21 cellular contexts compared by ENCODE assay signal in the genomic region with DNA sequence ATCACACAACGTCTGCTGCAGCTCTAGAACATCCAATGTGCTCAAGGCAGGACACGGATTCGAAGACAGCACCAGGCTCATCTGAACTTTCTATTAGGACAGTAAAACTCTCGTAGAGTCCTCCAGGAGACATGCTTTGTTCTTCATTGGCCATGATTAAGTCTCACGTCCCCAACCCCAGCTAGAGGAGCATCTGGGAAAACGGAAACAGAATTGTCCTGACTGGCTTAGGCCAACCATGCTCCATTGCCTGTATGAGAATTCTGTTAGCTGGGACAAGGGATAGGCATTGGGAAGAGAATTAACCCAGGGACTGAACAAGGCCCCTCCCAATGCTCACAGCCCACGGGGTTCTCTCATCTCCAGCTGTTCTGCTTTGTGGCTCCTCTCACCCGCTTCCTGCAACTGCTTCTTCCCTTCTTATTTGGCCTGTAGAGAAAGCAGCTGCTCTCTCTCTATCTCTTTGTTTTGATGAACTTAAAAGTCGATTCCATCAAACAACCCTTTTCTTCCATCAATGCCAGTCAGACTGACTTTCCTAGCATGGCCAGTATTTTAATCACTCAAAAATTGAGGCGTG.
"Had no signal": no experiment of that assay in that cellular context is flagged by ENCODE, and none has a peak within 500 bp of the region (broad histone marks: within the 10 kb centered on the region; RNA-seq: fewer than 3 reads in every experiment).

No MANE protein-coding gene starts in this region.

- H3K4me2 ChIP-seq: KMS-11 had no signal

- H3K27ac ChIP-seq: KMS-11, RWPE1 had no signal

- H3K9ac ChIP-seq: KMS-11 had no signal

- DNase-seq: IMR-90, Kasumi-1, NCI-H1092, NCI-H1105 treated with DMSO at 0.1 percent for 48 hours, NCI-H1417 treated with DMSO at 0.1 percent for 48 hours, NCI-H146, NCI-H1694 treated with DMSO at 0.1 percent for 48 hours, NCI-H1930, NCI-H2081, NCI-H2107, NCI-H226, NCI-H446, NCI-H510A, NCI-H524 treated with DMSO at 0.1 percent for 48 hours, NCI-H69, NCI-H774, SHP77, T-helper 1 cell had no signal

- H3K4me3 ChIP-seq: K562 had no signal
